20 cellular contexts compared by ENCODE assay signal in the genomic region with DNA sequence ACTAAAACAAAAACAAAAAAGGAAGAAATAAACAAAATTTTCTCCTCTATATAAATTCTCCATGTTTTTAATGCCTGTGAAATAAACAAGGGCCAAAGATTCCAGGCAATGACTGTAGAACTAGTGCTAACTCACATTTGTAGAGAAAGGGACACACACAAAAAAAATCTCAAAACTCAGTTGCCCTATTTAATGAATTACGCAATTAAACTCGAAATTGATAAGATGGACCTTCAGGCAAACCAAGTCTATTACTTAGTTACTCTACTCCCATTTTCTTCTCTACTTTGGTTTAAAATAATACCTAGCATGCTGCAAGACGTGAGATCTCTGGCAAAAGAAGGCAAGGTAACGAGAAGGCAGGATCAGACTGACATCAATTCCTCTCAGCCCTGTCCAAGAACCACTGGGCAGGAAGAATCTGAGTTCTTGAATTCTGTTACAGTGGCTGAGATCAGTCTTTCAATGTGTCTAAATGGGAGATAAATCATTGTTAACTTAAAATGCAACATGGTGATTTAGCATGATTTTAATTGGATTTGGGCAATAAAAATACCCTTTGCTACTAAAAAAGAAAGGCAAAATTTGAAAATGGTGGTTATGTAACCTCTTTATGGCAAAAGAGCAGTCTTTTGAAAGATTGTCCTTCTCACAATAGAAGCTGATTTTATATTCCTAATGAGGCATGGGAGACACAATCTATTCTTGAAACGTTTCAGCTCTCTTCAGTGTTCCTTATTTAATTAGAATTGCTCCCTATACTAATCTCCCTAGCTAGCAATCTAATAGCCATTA.
"Had no signal": no experiment of that assay in that cellular context is flagged by ENCODE, and none has a peak within 500 bp of the region (broad histone marks: within the 10 kb centered on the region; RNA-seq: fewer than 3 reads in every experiment).

No MANE protein-coding gene starts in this region.

- DNase-seq: activated CD4-positive, alpha-beta T cell treated with anti-CD3 and anti-CD28 coated beads for 48 hours; activated CD4-positive, alpha-beta T cell treated with anti-CD3 and anti-CD28 coated beads, Interleukin-2, amount 50 U/mL, for 4 hours; activated CD4-positive, CD25-positive, alpha-beta regulatory T cell treated with anti-CD3 and anti-CD28 coated beads, Interleukin-2, amount 50 U/mL, for 72 hours; activated CD8-positive, alpha-beta T cell treated with anti-CD3 and anti-CD28 coated beads, Interleukin-2, amount 10 ng/mL, durations not matched to agents 7 days and 5 days; activated effector memory CD4-positive, alpha-beta T cell treated with Interleukin-2 at 50 U/mL for 16 hours; activated naive CD4-positive, alpha-beta T cell; activated T-cell treated with anti-CD3 and anti-CD28 coated beads, Interleukin-2, amount 50 U/mL, for 24 hours; aorta; central memory CD4-positive, alpha-beta T cell; KG1; NCI-H1092; NCI-H1436; NCI-H1694 treated with DMSO at 0.1 percent for 48 hours; NCI-H2029 treated with DMSO at 0.1 percent for 48 hours; NCI-H446; NCI-H524; NK-92 treated with Interleukin-12 subunit alpha and Interleukin-12 subunit beta, amount 100 ng/mL, for 24 hours; OCI-M1; SHP77 treated with DMSO at 0.1 percent for 48 hours had no signal

- ATAC-seq: activated CD8-positive, alpha-beta T cell treated with anti-CD3 and anti-CD28 coated beads, Interleukin-2, amount 10 ng/mL, durations not matched to agents 7 days and 5 days; WTC11 had no signal
